8 cellular contexts compared by ENCODE assay signal in the genomic region with DNA sequence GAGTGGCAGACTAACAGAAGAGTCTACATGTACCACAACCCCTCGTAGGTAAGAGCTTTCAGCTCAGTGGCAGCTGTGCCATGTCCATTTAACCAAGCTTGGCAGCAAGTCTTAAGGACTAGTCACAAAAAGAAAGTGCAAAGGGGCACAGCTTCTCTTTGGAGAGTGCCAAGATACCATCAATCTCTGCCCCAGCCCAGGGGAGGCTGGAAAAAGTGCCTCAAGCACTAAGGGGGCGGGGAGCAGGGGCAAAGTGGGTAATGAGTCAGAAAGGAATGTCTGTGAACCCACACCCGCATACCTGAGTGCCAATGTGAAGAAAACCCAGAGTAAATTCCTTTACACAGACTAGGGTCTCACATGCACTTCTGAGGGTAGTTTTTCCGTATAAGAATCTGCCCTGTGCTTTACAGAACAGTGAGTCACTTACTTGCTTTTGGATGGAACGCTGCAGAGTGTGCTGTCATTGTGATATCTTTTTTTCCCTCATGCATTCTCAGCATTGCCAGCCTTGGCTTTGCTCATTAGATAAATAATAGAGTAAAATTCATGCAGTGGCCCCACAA.
DNase-seq lines count a peak whose midpoint lies in the region; ATAC-seq, FAIRE-seq and TF ChIP-seq lines count a peak whose summit lies in the region.

No MANE protein-coding gene starts in this region.

- H3K36me3 ChIP-seq in HepG2 (replicated peaks in 1 of 2; ENCODE audit: control insufficient read depth in 1 of 2, insufficient read depth in 2 of 2, low read length in 2 of 2): peaks cover 0 to 3% of the 10 kb centered on the region in 2 experiments; a peak in 2 of 5 replicates
- H3K36me3 ChIP-seq in right lobe of liver: no peaks in the 10 kb centered on the region
- H3K36me3 ChIP-seq in aorta (ENCODE audit: control insufficient read depth in 1 of 2, insufficient read depth in 2 of 2, low read length in 1 of 2): no peaks in the 10 kb centered on the region

- H3K9ac ChIP-seq in HepG2 (ENCODE audit: insufficient read depth, low read depth, low read length): peak overlapping the region; percentile 97

- no peaks in the 10 kb centered on the region for H4K20me1 ChIP-seq in HepG2 (ENCODE audit: insufficient read depth, low read length)

- CTCF ChIA-PET in HepG2 (lab: Yijun Ruan, JAX; ENCODE audit: low intra/inter-chr PET ratio, low total read pairs): no interaction called here

- TF ChIP-seq EP300 in HepG2 (IDR thresholded peaks at IDR 0.05; ENCODE audit: low read depth in 2 of 2, low read length in 2 of 2) (no peak), HepG2 (CRISPR knock-in tag; IDR thresholded peaks at IDR 0.05; ENCODE audit: borderline replicate concordance) (no peak)

- H3K4me3 ChIP-seq in HepG2 (replicated peaks in 1 of 3; ENCODE audit: insufficient read depth in 1 of 3, low read depth in 2 of 3, low read length in 3 of 3) (peak overlapping the region in 1 of 3 experiments; percentile 68; a peak in 1 of 6 replicates), right lobe of liver (no peak overlapping the region), aorta (ENCODE audit: low read length in 2 of 2) (peak overlapping the region in 1 of 2 donors; percentile 26)

- DNase-seq in HepG2 (ENCODE audit: low spot score) (peak; percentile 41), right lobe of liver (no peak), amniotic epithelial cell (ENCODE audit: low read depth) (peak; percentile 77), mucosa of gallbladder (ENCODE audit: low spot score) (peak; percentile 29), aorta (peak in 1 of 2 donors; percentile 50), MV-4-11 (lab: John Stamatoyannopoulos, UW) (no peak)

- H3K27me3 ChIP-seq in HepG2 (ENCODE audit: control insufficient read depth in 1 of 2, insufficient read depth in 2 of 2, low read length in 2 of 2) (no peaks in the 10 kb centered on the region), right lobe of liver (peaks cover 0 to 4% of the 10 kb centered on the region in 2 donors), aorta (ENCODE audit: control insufficient read depth in 1 of 2, insufficient read depth in 2 of 2, low read length in 1 of 2) (no peaks in the 10 kb centered on the region)

- in situ Hi-C loops in HepG2 (cut with HindIII; ENCODE audit: extremely low pct_ligation_motif_present, low pct_unique_long_range_greater_than_20kb): no loop called here

- peaks cover 83% of the 10 kb centered on the region for H3K4me1 ChIP-seq in HepG2 (ENCODE audit: insufficient read depth, low read length)
- no peaks in the 10 kb centered on the region for H3K4me1 ChIP-seq in right lobe of liver
- H3K4me1 ChIP-seq in aorta (ENCODE audit: control insufficient read depth in 1 of 2, insufficient read depth in 2 of 2, low read length in 2 of 2): no peaks in the 10 kb centered on the region

- H3K27ac ChIP-seq in HepG2 (ENCODE audit: extremely low read length, insufficient read depth, low read length): peak overlapping the region; percentile 100
- H3K27ac ChIP-seq in right lobe of liver: no peak overlapping the region
- peak overlapping the region in 1 of 2 donors; percentile 84 for H3K27ac ChIP-seq in aorta (ENCODE audit: low read depth in 1 of 2, low read length in 2 of 2)

- intact Hi-C loops in HepG2 (cut with micrococcal nuclease; ENCODE audit: unreplicated experiment): loop anchor here (10.0 kb wide), 1 partner anchor 141 kb away; no protein-coding TSS in a partner anchor
- intact Hi-C loops in right lobe of liver (cut with DNase I): no loop called here
- intact Hi-C loops in aorta (cut with DNase I): loop anchor here in 1 of 2 donors (5.0 kb wide), 1 partner anchor 533 kb away; no protein-coding TSS in a partner anchor

- 59% methylated on average over 3 of the region's 5 CpGs for WGBS in HepG2 (ENCODE audit: low lambda C conversion rate)
- WGBS in right lobe of liver (ENCODE audit: insufficient coverage, low coverage, low lambda C conversion rate, missing lambda C conversion rate): 44% methylated on average over 5 of the region's 5 CpGs
- WGBS in aorta, 2 donors: 5 to 8% methylated on average over 5 of the region's 5 CpGs

- no peak for FAIRE-seq in HepG2 (lab: Jason Lieb, UNC)

- TF ChIP-seq CTCF in HepG2 (CRISPR knock-in tag; IDR thresholded peaks at IDR 0.05) (no peak), right lobe of liver (IDR thresholded peaks at IDR 0.05) (no peak)

- TF ChIP-seq POLR2A in HepG2 (IDR thresholded peaks at IDR 0.05; ENCODE audit: insufficient read depth in 1 of 2, low read depth in 2 of 2, low read length in 2 of 2): no peak
- no peak for TF ChIP-seq POLR2A in right lobe of liver (IDR thresholded peaks at IDR 0.05)

- H3K9me3 ChIP-seq in HepG2 (ENCODE audit: low read length) (no peaks in the 10 kb centered on the region), right lobe of liver (no peaks in the 10 kb centered on the region), aorta (ENCODE audit: control insufficient read depth, low read length) (no peaks in the 10 kb centered on the region)

- no TSS peak for BruUV-seq in HepG2 (replicated peaks; lab: Mats Ljungman, UMichigan)

- peaks cover 7% of the 10 kb centered on the region for H3K79me2 ChIP-seq in HepG2 (ENCODE audit: insufficient read depth, low read length)

- TF ChIP-seq RAD21 in HepG2 (CRISPR knock-in tag; IDR thresholded peaks at IDR 0.05): no peak

- POLR2A ChIA-PET in HepG2 (lab: Yijun Ruan, JAX): interaction anchor here (1.2 kb wide), 1 partner anchor 246 kb away, joined by 5 read pairs; no protein-coding TSS in a partner anchor

- H2AFZ ChIP-seq in HepG2 (ENCODE audit: low read length): no peak overlapping the region

- H3K4me2 ChIP-seq in HepG2 (ENCODE audit: low read depth, low read length): peak overlapping the region; percentile 90

- ATAC-seq in HepG2 (no peak), right lobe of liver (no peak), aorta (ENCODE audit: low FRiP score) (peak; percentile 44), GM18517 (IDR thresholded peaks at IDR 0.05; ENCODE audit: unreplicated experiment) (no peak), HG03175 (IDR thresholded peaks at IDR 0.05; ENCODE audit: unreplicated experiment) (no peak)

TF ChIP-seq in HepG2, 621 proteins besides CTCF, POLR2A, EP300 and RAD21 (continues in another document):
- TF ChIP-seq MED1 (CRISPR knock-in tag; IDR thresholded peaks at IDR 0.05) (0 out of 2 replicates have a peak, but pooled peaks have one; percentile 9), SALL1 (CRISPR knock-in tag; IDR thresholded peaks at IDR 0.05) (no peak), SUZ12 (IDR thresholded peaks at IDR 0.05; ENCODE audit: low read depth, low read length) (no peak), STAG1 (CRISPR knock-in tag; IDR thresholded peaks at IDR 0.05) (no peak), POLR2G (IDR thresholded peaks at IDR 0.05; ENCODE audit: low read depth, low read length) (peak; percentile 38; the same call in 1 of the 2 replicates), SIN3A (IDR thresholded peaks at IDR 0.05; ENCODE audit: borderline replicate concordance, low read depth, low read length) (no peak)
- TF ChIP-seq, protein P1, sequence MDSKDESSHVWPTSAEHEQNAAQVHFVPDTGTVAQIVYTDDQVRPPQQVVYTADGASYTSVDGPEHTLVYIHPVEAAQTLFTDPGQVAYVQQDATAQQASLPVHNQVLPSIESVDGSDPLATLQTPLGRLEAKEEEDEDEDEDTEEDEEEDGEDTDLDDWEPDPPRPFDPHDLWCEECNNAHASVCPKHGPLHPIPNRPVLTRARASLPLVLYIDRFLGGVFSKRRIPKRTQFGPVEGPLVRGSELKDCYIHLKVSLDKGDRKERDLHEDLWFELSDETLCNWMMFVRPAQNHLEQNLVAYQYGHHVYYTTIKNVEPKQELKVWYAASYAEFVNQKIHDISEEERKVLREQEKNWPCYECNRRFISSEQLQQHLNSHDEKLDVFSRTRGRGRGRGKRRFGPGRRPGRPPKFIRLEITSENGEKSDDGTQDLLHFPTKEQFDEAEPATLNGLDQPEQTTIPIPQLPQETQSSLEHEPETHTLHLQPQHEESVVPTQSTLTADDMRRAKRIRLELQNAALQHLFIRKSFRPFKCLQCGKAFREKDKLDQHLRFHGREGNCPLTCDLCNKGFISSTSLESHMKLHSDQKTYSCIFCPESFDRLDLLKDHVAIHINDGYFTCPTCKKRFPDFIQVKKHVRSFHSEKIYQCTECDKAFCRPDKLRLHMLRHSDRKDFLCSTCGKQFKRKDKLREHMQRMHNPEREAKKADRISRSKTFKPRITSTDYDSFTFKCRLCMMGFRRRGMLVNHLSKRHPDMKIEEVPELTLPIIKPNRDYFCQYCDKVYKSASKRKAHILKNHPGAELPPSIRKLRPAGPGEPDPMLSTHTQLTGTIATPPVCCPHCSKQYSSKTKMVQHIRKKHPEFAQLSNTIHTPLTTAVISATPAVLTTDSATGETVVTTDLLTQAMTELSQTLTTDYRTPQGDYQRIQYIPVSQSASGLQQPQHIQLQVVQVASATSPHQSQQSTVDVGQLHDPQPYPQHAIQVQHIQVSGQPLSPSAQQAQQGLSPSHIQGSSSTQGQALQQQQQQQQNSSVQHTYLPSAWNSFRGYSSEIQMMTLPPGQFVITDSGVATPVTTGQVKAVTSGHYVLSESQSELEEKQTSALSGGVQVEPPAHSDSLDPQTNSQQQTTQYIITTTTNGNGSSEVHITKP (CRISPR knock-in tag; IDR thresholded peaks at IDR 0.05; ENCODE audit: low read depth): no peak

Comparison
In these comparisons a context has a peak if more than half of its experiments do, and no peak if none do; other contexts are left out.
1. DNase-seq: peak in HepG2 (single experiment), amniotic epithelial cell (single experiment) and mucosa of gallbladder (single experiment); none in right lobe of liver (0 of 3) and MV-4-11 (single experiment).